In genomic region chrX:17278961-17279360, GRCh38 we compare ENCODE assay signal across 35 cellular contexts.
"Had no signal": no experiment of that assay in that cellular context is flagged by ENCODE, and none has a peak within 500 bp of the region (broad histone marks: within the 10 kb centered on the region; RNA-seq: fewer than 3 reads in every experiment).

No MANE protein-coding gene starts in this region.

- H3K27me3 ChIP-seq: MG63 had no signal

- H3K9me3 ChIP-seq: MG63 had no signal

- DNase-seq: Karpas-422, Kasumi-1, KG1, MG63, MM.1S, MV-4-11, NCI-H1048, NCI-H1092, NCI-H1092 treated with DMSO at 0.1 percent for 48 hours, NCI-H1105, NCI-H1105 treated with DMSO at 0.1 percent for 48 hours, NCI-H1417, NCI-H1417 treated with DMSO at 0.1 percent for 48 hours, NCI-H1436, NCI-H1436 treated with DMSO at 0.1 percent for 48 hours, NCI-H146, NCI-H1694, NCI-H1694 treated with DMSO at 0.1 percent for 48 hours, NCI-H187, NCI-H187 treated with DMSO at 0.1 percent for 48 hours, NCI-H1930, NCI-H2029, NCI-H2029 treated with DMSO at 0.1 percent for 48 hours, NCI-H2081, NCI-H2081 treated with DMSO at 0.1 percent for 48 hours, NCI-H2107, NCI-H2171, NCI-H2171 treated with DMSO at 0.1 percent for 48 hours, NCI-H2227 treated with DMSO at 0.1 percent for 48 hours, NCI-H226, NCI-H345, NCI-H446, NCI-H446 treated with DMSO at 0.1 percent for 48 hours, NCI-H510A had no signal

- H3K36me3 ChIP-seq: MG63 had no signal

- H3K4me2 ChIP-seq: KMS-11 had no signal

- H3K4me3 ChIP-seq: MG63 had no signal

- H3K27ac ChIP-seq: KMS-11 had no signal
